ENCODE assay signal across 11 cellular contexts in genomic region chr11:35177370-35177769, GRCh38. TPM values are rescaled to one million over a fixed set of nuclear protein-coding genes. Genes with fewer than 3 reads are reported as not detected.
DNase-seq lines count a peak whose midpoint lies in the region; ATAC-seq and TF ChIP-seq lines count a peak whose summit lies in the region.
"Had no signal": no experiment of that assay in that cellular context is flagged by ENCODE, and none has a peak within 500 bp of the region (broad histone marks: within the 10 kb centered on the region; RNA-seq: fewer than 3 reads in every experiment).

No MANE protein-coding gene starts in this region.

- no peak for TF ChIP-seq RAD21 in IMR-90 (IDR thresholded peaks at IDR 0.05; ENCODE audit: low read length)

- H3K79me1 ChIP-seq in IMR-90 (ENCODE audit: low read depth in 1 of 2, low read length in 2 of 2) = peaks cover 28 to 75% of the 10 kb centered on the region in 2 experiments

- H2BK120ac ChIP-seq in IMR-90 (ENCODE audit: low read depth, low read length) = 0 out of 2 replicates have a peak overlapping the region, but pooled peaks have one; percentile 55

- intact Hi-C loops in CD8-positive, alpha-beta T cell (cut with DNase I, micrococcal nuclease) = loop anchor here in 1 of 2 experiments (1.0 kb wide), 3 partner anchors 11 to 179 kb away; no protein-coding TSS in a partner anchor
- intact Hi-C loops in IMR-90 (cut with micrococcal nuclease) = loop anchor here (5.0 kb wide), 1 partner anchor 250 kb away; no protein-coding TSS in a partner anchor
- intact Hi-C loops in activated T-helper 1 cell treated with anti-CD3 and anti-CD28 coated beads, Interleukin-12 subunit alpha, Interleukin-12 subunit beta, Interleukin-2, Interleukin-4 antibody, amounts not matched to agents 30 ng/mL and 10 ng/mL and 1 ng/mL, durations not matched to agents 14 hours and 24 hours and 36 hours (cut with micrococcal nuclease) = loop anchor here (1.0 to 10.0 kb wide), 15 partner anchors 11 to 930 kb away; partner anchors contain the start of gene CAT
- intact Hi-C loops in natural killer cell (cut with micrococcal nuclease) = loop anchor here (5.0 to 10.0 kb wide), 2 partner anchors 53 to 60 kb away; no protein-coding TSS in a partner anchor
- intact Hi-C loops in A673 (cut with micrococcal nuclease; ENCODE audit: unreplicated experiment) = no loop called here

- no peak overlapping the region for H3K9ac ChIP-seq in IMR-90 (ENCODE audit: low read depth, low read length)

- in situ Hi-C loops in IMR-90 (cut with MboI; ENCODE audit: low sequenced_read_pairs) = no loop called here

- H3K9me3 Mint-ChIP-seq in CD8-positive, alpha-beta T cell = no peaks in the 10 kb centered on the region
- no peaks in the 10 kb centered on the region for H3K9me3 Mint-ChIP-seq in activated T-helper 1 cell treated with anti-CD3 and anti-CD28 coated beads, Interleukin-12 subunit alpha, Interleukin-12 subunit beta, Interleukin-2, Interleukin-4 antibody, amounts not matched to agents 30 ng/mL and 10 ng/mL and 1 ng/mL, durations not matched to agents 14 hours and 24 hours and 36 hours
- H3K9me3 Mint-ChIP-seq in natural killer cell = no peaks in the 10 kb centered on the region
- H3K9me3 Mint-ChIP-seq in GM23338 = no peaks in the 10 kb centered on the region

- H3K9me1 ChIP-seq in IMR-90 (ENCODE audit: insufficient read depth, low read length) = peaks cover 34% of the 10 kb centered on the region

- H2AFZ ChIP-seq in IMR-90 (replicated peaks; ENCODE audit: low read length, poor library complexity) = no peak overlapping the region
- no peak overlapping the region for H2AFZ ChIP-seq in GM23338

- H2AK5ac ChIP-seq in IMR-90 (ENCODE audit: low read depth, low read length) = peak overlapping the region; percentile 36; the same call in 1 of the 2 replicates

- no peak overlapping the region for H3K4me3 ChIP-seq in CD8-positive, alpha-beta T cell (ENCODE audit: low read depth, low read length)
- H3K4me3 ChIP-seq in IMR-90 (ENCODE audit: insufficient read depth, low read depth, low read length) (no peak overlapping the region), A673 (ENCODE audit: low read depth, low read length, poor library complexity, severe bottlenecking) (no peak overlapping the region), GM23338 (no peak overlapping the region)
- H3K4me3 ChIP-seq: gastrocnemius medialis, GM12878, pancreas, tibial artery had no signal

- H2AK9ac ChIP-seq in IMR-90 (replicated peaks; ENCODE audit: low read depth, low read length, poor library complexity) = no peak overlapping the region

- POLR2A ChIA-PET in CD8-positive, alpha-beta T cell (lab: Charles Lee) = interaction anchor here (0.6 to 13.9 kb wide), 18 partner anchors 9 to 175 kb away, joined by 3 to 203 read pairs (median 4); partner anchors contain the start of gene CD44
- POLR2A ChIA-PET in IMR-90 (lab: Charles Lee; ENCODE audit: unreplicated experiment) (no interaction called here), A673 (lab: Charles Lee; ENCODE audit: low non-redundant PET) (no interaction called here)

- peak overlapping the region; percentile 45 for H3K27ac ChIP-seq in CD8-positive, alpha-beta T cell (ENCODE audit: low read depth, low read length)
- H3K27ac ChIP-seq in IMR-90 (ENCODE audit: insufficient read depth, low read length) = peak overlapping the region; percentile 69; the same call in 1 of the 2 replicates
- no peak overlapping the region for H3K27ac ChIP-seq in A673 (ENCODE audit: low read depth, low read length, poor library complexity, severe bottlenecking)
- H3K27ac ChIP-seq in GM23338 (ENCODE audit: low read depth) = no peak overlapping the region
- H3K27ac ChIP-seq: gastrocnemius medialis, pancreas, tibial artery had no signal

- 0 out of 2 replicates have a peak overlapping the region, but pooled peaks have one; percentile 21 for H2BK20ac ChIP-seq in IMR-90 (ENCODE audit: low read depth, low read length)

- H3F3A ChIP-seq in GM23338 (replicated peaks; ENCODE audit: low read depth) = no peaks in the 10 kb centered on the region

- no peak overlapping the region for H2BK15ac ChIP-seq in IMR-90 (ENCODE audit: low read depth, low read length)

- H4K8ac ChIP-seq in IMR-90 (ENCODE audit: low read depth in 2 of 2, low read length in 2 of 2) = peak overlapping the region in 1 of 2 experiments; percentile 53; a peak in 2 of 4 replicates

- H3K4ac ChIP-seq in IMR-90 (ENCODE audit: low read depth, low read length) = peak overlapping the region; percentile 49

- no peaks in the 10 kb centered on the region for H3K27me3 Mint-ChIP-seq in CD8-positive, alpha-beta T cell (ENCODE audit: low read depth)
- no peaks in the 10 kb centered on the region for H3K27me3 Mint-ChIP-seq in activated T-helper 1 cell treated with anti-CD3 and anti-CD28 coated beads, Interleukin-12 subunit alpha, Interleukin-12 subunit beta, Interleukin-2, Interleukin-4 antibody, amounts not matched to agents 30 ng/mL and 10 ng/mL and 1 ng/mL, durations not matched to agents 14 hours and 24 hours and 36 hours (ENCODE audit: insufficient read depth)
- H3K27me3 Mint-ChIP-seq in natural killer cell (ENCODE audit: low read depth in 2 of 2) (no peaks in the 10 kb centered on the region), GM23338 (ENCODE audit: insufficient read depth, low read depth, poor library complexity) (peaks cover 7% of the 10 kb centered on the region)

- H4K5ac ChIP-seq in IMR-90 (ENCODE audit: low read depth, low read length) = no peak overlapping the region

- peak overlapping the region; percentile 64 for H3K14ac ChIP-seq in IMR-90 (replicated peaks; ENCODE audit: low read depth, low read length)

- H3K9me3 ChIP-seq in CD8-positive, alpha-beta T cell (ENCODE audit: low read length) = no peaks in the 10 kb centered on the region
- H3K9me3 ChIP-seq in IMR-90 (ENCODE audit: control insufficient read depth, insufficient read depth, low read length) = no peaks in the 10 kb centered on the region
- H3K9me3 ChIP-seq in A673 (ENCODE audit: low read depth, low read length, poor library complexity, severe bottlenecking) = no peaks in the 10 kb centered on the region
- H3K9me3 ChIP-seq: gastrocnemius medialis, pancreas, tibial artery had no signal

- BruUV-seq in IMR-90 (replicated peaks; lab: Mats Ljungman, UMichigan) (no TSS peak), A673 (replicated peaks; lab: Mats Ljungman, UMichigan) (no TSS peak)

- H3K4me1 ChIP-seq in CD8-positive, alpha-beta T cell (ENCODE audit: insufficient read depth, low read length) = peaks cover 89% of the 10 kb centered on the region
- H3K4me1 ChIP-seq in IMR-90 (ENCODE audit: control insufficient read depth, insufficient read depth, low read length) (peaks cover 42% of the 10 kb centered on the region), A673 (ENCODE audit: insufficient read depth, low read length, poor library complexity, severe bottlenecking) (no peaks in the 10 kb centered on the region), GM23338 (ENCODE audit: insufficient read depth) (peaks cover 42% of the 10 kb centered on the region)

- WGBS in IMR-90 (ENCODE audit: extremely low coverage in 2 of 2, insufficient read length in 1 of 2), 2 experiments = no CpG with 5 or more reads among the region's 5 CpGs

- H3K18ac ChIP-seq in IMR-90 (ENCODE audit: low read depth, low read length) = peak overlapping the region; percentile 22; the same call in 1 of the 2 replicates

- H3K9me2 ChIP-seq in GM23338 (ENCODE audit: insufficient read depth) = no peaks in the 10 kb centered on the region

- peaks cover 40% of the 10 kb centered on the region for H3K36me3 ChIP-seq in CD8-positive, alpha-beta T cell (ENCODE audit: insufficient read depth, low read length)
- peaks cover 52% of the 10 kb centered on the region for H3K36me3 ChIP-seq in IMR-90 (ENCODE audit: control insufficient read depth, insufficient read depth, low read length)
- no peaks in the 10 kb centered on the region for H3K36me3 ChIP-seq in A673 (ENCODE audit: insufficient read depth, low read length, poor library complexity, severe bottlenecking)
- no peaks in the 10 kb centered on the region for H3K36me3 ChIP-seq in GM23338 (ENCODE audit: insufficient read depth)

- peaks cover 77% of the 10 kb centered on the region for H4K20me1 ChIP-seq in IMR-90 (ENCODE audit: insufficient read depth, low read length)
- no peaks in the 10 kb centered on the region for H4K20me1 ChIP-seq in GM23338 (replicated peaks; ENCODE audit: insufficient read depth)

- H3K79me2 ChIP-seq in GM23338 (replicated peaks; ENCODE audit: insufficient read depth) = no peaks in the 10 kb centered on the region

- peaks cover 91% of the 10 kb centered on the region for H3K4me1 Mint-ChIP-seq in CD8-positive, alpha-beta T cell (ENCODE audit: low read depth)
- H3K4me1 Mint-ChIP-seq in activated T-helper 1 cell treated with anti-CD3 and anti-CD28 coated beads, Interleukin-12 subunit alpha, Interleukin-12 subunit beta, Interleukin-2, Interleukin-4 antibody, amounts not matched to agents 30 ng/mL and 10 ng/mL and 1 ng/mL, durations not matched to agents 14 hours and 24 hours and 36 hours (ENCODE audit: low read depth) = peaks cover 86% of the 10 kb centered on the region
- H3K4me1 Mint-ChIP-seq in natural killer cell = peaks cover 82 to 87% of the 10 kb centered on the region in 2 donors
- H3K4me1 Mint-ChIP-seq in GM23338 = peaks cover 51% of the 10 kb centered on the region

- H3K23ac ChIP-seq in IMR-90 (ENCODE audit: low read depth, low read length) = peak overlapping the region; percentile 63

- peak overlapping the region; percentile 89 for H3K27ac Mint-ChIP-seq in CD8-positive, alpha-beta T cell
- peak overlapping the region; percentile 90 for H3K27ac Mint-ChIP-seq in activated T-helper 1 cell treated with anti-CD3 and anti-CD28 coated beads, Interleukin-12 subunit alpha, Interleukin-12 subunit beta, Interleukin-2, Interleukin-4 antibody, amounts not matched to agents 30 ng/mL and 10 ng/mL and 1 ng/mL, durations not matched to agents 14 hours and 24 hours and 36 hours
- H3K27ac Mint-ChIP-seq in natural killer cell (peak overlapping the region; percentile 70 to 86), GM23338 (no peak overlapping the region)

- no peak for TF ChIP-seq POLR2A in IMR-90 (IDR thresholded peaks at IDR 0.05; ENCODE audit: low read depth, low read length)

- no peaks in the 10 kb centered on the region for H3K27me3 ChIP-seq in CD8-positive, alpha-beta T cell (ENCODE audit: insufficient read depth, low read length)
- H3K27me3 ChIP-seq in IMR-90 (ENCODE audit: control insufficient read depth, insufficient read depth, low read length) = no peaks in the 10 kb centered on the region
- peaks cover 7% of the 10 kb centered on the region for H3K27me3 ChIP-seq in A673 (replicated peaks; ENCODE audit: insufficient read depth, low read depth, low read length, poor library complexity)
- H3K27me3 ChIP-seq in GM23338 (ENCODE audit: insufficient read depth) = no peaks in the 10 kb centered on the region
- H3K27me3 ChIP-seq: gastrocnemius medialis, pancreas, tibial artery had no signal

- no peak for TF ChIP-seq CTCF in CD8-positive, alpha-beta T cell (IDR thresholded peaks at IDR 0.05)
- TF ChIP-seq CTCF in IMR-90 (conservative IDR thresholded peaks at IDR 0.05; ENCODE audit: low read depth, low read length) (no peak), natural killer cell (IDR thresholded peaks at IDR 0.05) (no peak), A673 (conservative IDR thresholded peaks at IDR 0.05; ENCODE audit: low read depth, low read length) (no peak), GM23338 (conservative IDR thresholded peaks at IDR 0.05; ENCODE audit: low read depth in 2 of 2) (no peak)

- H3K56ac ChIP-seq in IMR-90 (ENCODE audit: extremely low read depth, insufficient read depth, low read length) = no peak overlapping the region

- H3K4me2 ChIP-seq in IMR-90 (ENCODE audit: low read depth, low read length) = no peak overlapping the region
- no peak overlapping the region for H3K4me2 ChIP-seq in GM23338

- H4K91ac ChIP-seq in IMR-90 (ENCODE audit: insufficient read depth, low read depth, low read length) = no peak overlapping the region

- peak overlapping the region; percentile 50 for H3K4me3 Mint-ChIP-seq in CD8-positive, alpha-beta T cell
- peak overlapping the region; percentile 45 for H3K4me3 Mint-ChIP-seq in activated T-helper 1 cell treated with anti-CD3 and anti-CD28 coated beads, Interleukin-12 subunit alpha, Interleukin-12 subunit beta, Interleukin-2, Interleukin-4 antibody, amounts not matched to agents 30 ng/mL and 10 ng/mL and 1 ng/mL, durations not matched to agents 14 hours and 24 hours and 36 hours
- H3K4me3 Mint-ChIP-seq in natural killer cell (peak overlapping the region; percentile 67), GM23338 (no peak overlapping the region)

- peak overlapping the region; percentile 70 for H2BK5ac ChIP-seq in IMR-90 (ENCODE audit: low read depth, low read length, poor library complexity, severe bottlenecking)

- CTCF ChIA-PET in CD8-positive, alpha-beta T cell (lab: Charles Lee) = interaction anchor here (0.6 to 5.3 kb wide), 22 partner anchors 9 to 685 kb away, joined by 3 to 80 read pairs (median 4); no protein-coding TSS in a partner anchor
- CTCF ChIA-PET in IMR-90 (lab: Yijun Ruan, JAX) (no interaction called here), A673 (lab: Charles Lee) (no interaction called here)

- dilution Hi-C loops in IMR-90 (cut with HindIII; ENCODE audit: low sequenced_read_pairs, unreplicated experiment) = no loop called here

- peak; percentile 68 for ATAC-seq in CD8-positive, alpha-beta T cell
- ATAC-seq in IMR-90 (ENCODE audit: low read depth) (no peak), natural killer cell (peak; percentile 45 to 64 (median 63)), GM23338 (no peak), GM18511 (IDR thresholded peaks at IDR 0.05; ENCODE audit: unreplicated experiment) (no peak)
- ATAC-seq: gastrocnemius medialis, GM12878, pancreas had no signal

- peaks cover 78% of the 10 kb centered on the region for H3K36me3 Mint-ChIP-seq in CD8-positive, alpha-beta T cell
- H3K36me3 Mint-ChIP-seq in activated T-helper 1 cell treated with anti-CD3 and anti-CD28 coated beads, Interleukin-12 subunit alpha, Interleukin-12 subunit beta, Interleukin-2, Interleukin-4 antibody, amounts not matched to agents 30 ng/mL and 10 ng/mL and 1 ng/mL, durations not matched to agents 14 hours and 24 hours and 36 hours (ENCODE audit: low read depth) = peaks cover 77% of the 10 kb centered on the region
- peaks cover 22% of the 10 kb centered on the region for H3K36me3 Mint-ChIP-seq in natural killer cell
- no peaks in the 10 kb centered on the region for H3K36me3 Mint-ChIP-seq in GM23338 (ENCODE audit: low read depth)

- peak in 4 of 7 experiments; percentile 41 to 73 (median 54) for DNase-seq in CD8-positive, alpha-beta T cell
- DNase-seq in IMR-90 (peak; percentile 68), natural killer cell (no peak), A673 (ENCODE audit: low spot score) (no peak), GM23338 (ENCODE audit: low spot score) (no peak)
- DNase-seq in activated T-helper 1 cell treated with anti-CD3 and anti-CD28 coated beads, Interleukin-12 subunit alpha, Interleukin-12 subunit beta, Interleukin-2, Interleukin-4 antibody, amounts not matched to agents 30 ng/mL and 10 ng/mL and 1 ng/mL, durations not matched to agents 14 hours and 24 hours and 36 hours (ENCODE audit: low spot score) = peak; percentile 67
- DNase-seq: gastrocnemius medialis, pancreas, tibial artery had no signal

RNA-seq across cellular contexts. Expression of gene CD44, which starts 38.4 kb away (rescaled TPM):
- 1,000 to 10,000 TPM; 1,070 to 1,104 TPM for total RNA-seq in CD8-positive, alpha-beta T cell
- 341 and 357 TPM in 2 replicates for total RNA-seq in IMR-90 (2012; rRNA removed)
- 947 and 1,094 TPM in 2 replicates for polyA plus RNA-seq in IMR-90 (2012; rRNA removed)
- polyA plus RNA-seq in IMR-90 (2012; cell fraction: cytosol; rRNA removed) = 502 and 1,091 TPM in 2 replicates
- polyA plus RNA-seq in IMR-90 (2012; cell fraction: nucleus; rRNA removed; ENCODE audit: low replicate concordance) = 461 and 652 TPM in 2 replicates
- 547 and 550 TPM in 2 replicates for total RNA-seq in activated T-helper 1 cell treated with anti-CD3 and anti-CD28 coated beads, Interleukin-12 subunit alpha, Interleukin-12 subunit beta, Interleukin-2, Interleukin-4 antibody, amounts not matched to agents 30 ng/mL and 10 ng/mL and 1 ng/mL, durations not matched to agents 14 hours and 24 hours and 36 hours
- total RNA-seq in natural killer cell = 100 to 1,000 TPM; 354 to 638 (median 490) TPM
- 13.1 and 15.9 TPM in 2 replicates for total RNA-seq in A673 (2021)
- 8.3 and 10.1 TPM in 2 replicates for total RNA-seq in GM23338 (2014; rRNA removed; shearing (Covaris generic))
- 3.8 and 4.0 TPM in 2 replicates for polyA plus RNA-seq in GM23338 (2016; fragmentation: Nextera tagmentation; extraction: Ambion mirVana)

Comparison
In these comparisons a context has a peak if more than half of its experiments do, and no peak if none do; other contexts are left out.
1. ATAC-seq: peak in CD8-positive, alpha-beta T cell (single experiment) and natural killer cell (3 of 3); none in IMR-90 (single experiment), GM23338 (single experiment) and GM18511 (single experiment).
2. DNase-seq: peak in CD8-positive, alpha-beta T cell (4 of 7), IMR-90 (single experiment) and activated T-helper 1 cell treated with anti-CD3 and anti-CD28 coated beads, Interleukin-12 subunit alpha, Interleukin-12 subunit beta, Interleukin-2, Interleukin-4 antibody, amounts not matched to agents 30 ng/mL and 10 ng/mL and 1 ng/mL, durations not matched to agents 14 hours and 24 hours and 36 hours (single experiment); none in natural killer cell (single experiment), A673 (single experiment) and GM23338 (single experiment).
3. H3K27ac ChIP-seq: peak in CD8-positive, alpha-beta T cell (single experiment) and IMR-90 (single experiment); none in A673 (single experiment) and GM23338 (single experiment).
4. RNA of gene CD44, which starts 38.4 kb away (total RNA-seq): 1,070 to 1,104 TPM in CD8-positive, alpha-beta T cell, 547 to 550 TPM in activated T-helper 1 cell treated with anti-CD3 and anti-CD28 coated beads, Interleukin-12 subunit alpha, Interleukin-12 subunit beta, Interleukin-2, Interleukin-4 antibody, amounts not matched to agents 30 ng/mL and 10 ng/mL and 1 ng/mL, durations not matched to agents 14 hours and 24 hours and 36 hours, 354 to 638 TPM in natural killer cell and 341 to 357 TPM in IMR-90; 13.1 to 15.9 TPM in A673 and 8.3 to 10.1 TPM in GM23338; every median in the first group is over 10 times any median in the second.